In the genomic region with DNA sequence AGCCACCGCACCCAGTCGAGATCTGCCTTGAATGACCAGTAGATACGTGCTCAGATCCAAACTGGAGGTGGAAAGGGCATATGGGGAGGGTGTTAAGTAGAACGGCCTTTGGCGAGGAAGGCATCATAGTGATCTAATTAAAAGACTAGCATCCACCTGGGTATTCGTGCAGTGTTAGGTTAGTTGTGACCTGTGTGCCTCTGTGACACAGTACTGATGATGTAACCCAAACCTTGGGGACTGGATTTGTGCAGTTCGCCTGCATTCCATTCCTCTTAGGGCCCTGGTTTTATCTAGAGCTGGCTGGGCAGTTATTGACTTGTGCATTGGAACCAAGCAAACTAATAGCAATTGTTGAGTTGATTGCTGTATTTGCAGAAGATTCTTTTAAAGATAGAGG, we compare ENCODE assay signal across 29 cellular contexts. TPM values are rescaled to one million over a fixed set of nuclear protein-coding genes. Genes with fewer than 3 reads are reported as not detected.
DNase-seq lines count a peak whose midpoint lies in the region; ATAC-seq and TF ChIP-seq lines count a peak whose summit lies in the region.
"Had no signal": no experiment of that assay in that cellular context is flagged by ENCODE, and none has a peak within 500 bp of the region (broad histone marks: within the 10 kb centered on the region; RNA-seq: fewer than 3 reads in every experiment).

No MANE protein-coding gene starts in this region.

- H3K27me3 Mint-ChIP-seq in WTC11 (ENCODE audit: low read depth) (no peaks in the 10 kb centered on the region), progenitor cell of endocrine pancreas (no peaks in the 10 kb centered on the region)
- H3K27me3 Mint-ChIP-seq: activated CD4-positive, alpha-beta T cell treated with anti-CD3 and anti-CD28 coated beads, Interleukin-2, amount 10 ng/mL, durations not matched to agents 7 days and 5 days; activated naive CD4-positive, alpha-beta T cell treated with anti-CD3 and anti-CD28 coated beads, Interleukin-2, amount 10 ng/mL, durations not matched to agents 7 days and 5 days; stimulated activated naive CD8-positive, alpha-beta T cell treated with anti-CD3 and anti-CD28 coated beads, Interleukin-15, amount 100 ng/mL, for 72 hours had no signal

- H3K4me3 Mint-ChIP-seq in WTC11 (no peak overlapping the region), progenitor cell of endocrine pancreas (ENCODE audit: low read depth) (no peak overlapping the region)
- H3K4me3 Mint-ChIP-seq: activated CD4-positive, alpha-beta T cell treated with anti-CD3 and anti-CD28 coated beads, Interleukin-2, amount 10 ng/mL, durations not matched to agents 7 days and 5 days; activated naive CD4-positive, alpha-beta T cell treated with anti-CD3 and anti-CD28 coated beads, Interleukin-2, amount 10 ng/mL, durations not matched to agents 7 days and 5 days; activated T-cell treated with anti-CD3 and anti-CD28 coated beads, Interleukin-2, amount 50 U/mL, for 72 hours; stimulated activated naive CD8-positive, alpha-beta T cell treated with anti-CD3 and anti-CD28 coated beads, Interleukin-15, amount 100 ng/mL, for 72 hours; T-helper 2 cell treated with Interferon-gamma antibody and Interleukin-4, amounts not matched to agents 5 μg/mL and 100 μg/mL, for 36 hours had no signal

- peak; percentile 64 for DNase-seq in HuH-7 (ENCODE audit: low spot score)
- no peak for DNase-seq in WTC11 (ENCODE audit: low spot score)
- DNase-seq in islet precursor cell, result peak; percentile 67
- DNase-seq in progenitor cell of endocrine pancreas (ENCODE audit: low spot score, unreplicated experiment), result no peak
- DNase-seq in NOMO-1 (lab: John Stamatoyannopoulos, UW; ENCODE audit: unreplicated experiment in 2 of 2), result no peak
- DNase-seq in activated naive CD4-positive, alpha-beta T cell treated with Interleukin-2 at 50 U/mL for 16 hours, result no peak
- DNase-seq in stimulated activated CD4-positive, alpha-beta T cell treated with anti-CD3 and anti-CD28 coated beads, Interleukin-1b, Interleukin-23, amount 100 ng/mL, for 48 hours, result no peak
- DNase-seq: activated CD4-positive, alpha-beta T cell treated with anti-CD3 and anti-CD28 coated beads, Interleukin-2, amount 10 ng/mL, durations not matched to agents 7 days and 5 days; activated naive CD4-positive, alpha-beta T cell treated with anti-CD3 and anti-CD28 coated beads, Interleukin-2, amount 10 ng/mL, durations not matched to agents 7 days and 5 days; activated T-cell treated with anti-CD3 and anti-CD28 coated beads, Interleukin-2, amount 50 U/mL, for 72 hours; amniotic stem cell; effector memory CD4-positive, alpha-beta T cell; esophagus squamous epithelium; foreskin melanocyte; GDM1; GOT3; IMR-90; left lung; NCI-H1048; NCI-H2029; NCI-H2227 treated with DMSO at 0.1 percent for 48 hours; NCI-H526 treated with DMSO at 0.1 percent for 48 hours; nucleus accumbens; small intestine; stimulated activated CD8-positive, alpha-beta memory T cell treated with anti-CD3 and anti-CD28 coated beads, Interleukin-4, amount 100 ng/mL, for 48 hours; stimulated activated naive CD8-positive, alpha-beta T cell treated with anti-CD3 and anti-CD28 coated beads, Interleukin-15, amount 100 ng/mL, for 72 hours; tibial artery had no signal

- POLR2A ChIA-PET in WTC11 (lab: Charles Lee), result interaction anchor here (1.4 kb wide), 1 partner anchor 48 kb away, joined by 3 read pairs; a partner anchor contains a TSS

- ATAC-seq in WTC11, result no peak
- ATAC-seq: activated T-cell treated with anti-CD3 and anti-CD28 coated beads, Interleukin-2, amount 50 U/mL, for 72 hours; left lung; stimulated activated naive CD8-positive, alpha-beta T cell treated with anti-CD3 and anti-CD28 coated beads, Interleukin-15, amount 100 ng/mL, for 72 hours had no signal

- no peaks in the 10 kb centered on the region for H3K36me3 Mint-ChIP-seq in WTC11
- peaks cover 3% of the 10 kb centered on the region for H3K36me3 Mint-ChIP-seq in progenitor cell of endocrine pancreas (ENCODE audit: insufficient read depth)
- H3K36me3 Mint-ChIP-seq: activated naive CD4-positive, alpha-beta T cell treated with anti-CD3 and anti-CD28 coated beads, Interleukin-2, amount 10 ng/mL, durations not matched to agents 7 days and 5 days had no signal

- H3K4me1 Mint-ChIP-seq in WTC11 (peaks cover 4% of the 10 kb centered on the region), progenitor cell of endocrine pancreas (ENCODE audit: low read depth) (peaks cover 17% of the 10 kb centered on the region)

- H3K9me3 Mint-ChIP-seq in WTC11 (peaks cover 5% of the 10 kb centered on the region; the same call in 1 of the 2 replicates), progenitor cell of endocrine pancreas (ENCODE audit: low read depth) (no peaks in the 10 kb centered on the region)
- H3K9me3 Mint-ChIP-seq: activated CD4-positive, alpha-beta T cell treated with anti-CD3 and anti-CD28 coated beads, Interleukin-2, amount 10 ng/mL, durations not matched to agents 7 days and 5 days; activated naive CD4-positive, alpha-beta T cell treated with anti-CD3 and anti-CD28 coated beads, Interleukin-2, amount 10 ng/mL, durations not matched to agents 7 days and 5 days; activated T-cell treated with anti-CD3 and anti-CD28 coated beads, Interleukin-2, amount 50 U/mL, for 72 hours; stimulated activated naive CD8-positive, alpha-beta T cell treated with anti-CD3 and anti-CD28 coated beads, Interleukin-15, amount 100 ng/mL, for 72 hours; T-helper 2 cell treated with Interferon-gamma antibody and Interleukin-4, amounts not matched to agents 5 μg/mL and 100 μg/mL, for 36 hours had no signal

- TF ChIP-seq CTCF in WTC11 (IDR thresholded peaks at IDR 0.05) (no peak), progenitor cell of endocrine pancreas (IDR thresholded peaks at IDR 0.05; ENCODE audit: unreplicated experiment) (no peak)

- CTCF ChIA-PET in WTC11 (lab: Charles Lee), result no interaction called here

- H3K27ac Mint-ChIP-seq in WTC11 (peak overlapping the region; percentile 45; the same call in 1 of the 2 replicates), progenitor cell of endocrine pancreas (peak overlapping the region; percentile 90)
- H3K27ac Mint-ChIP-seq: activated CD4-positive, alpha-beta T cell treated with anti-CD3 and anti-CD28 coated beads, Interleukin-2, amount 10 ng/mL, durations not matched to agents 7 days and 5 days; activated naive CD4-positive, alpha-beta T cell treated with anti-CD3 and anti-CD28 coated beads, Interleukin-2, amount 10 ng/mL, durations not matched to agents 7 days and 5 days; activated T-cell treated with anti-CD3 and anti-CD28 coated beads, Interleukin-2, amount 50 U/mL, for 72 hours; T-helper 2 cell treated with Interferon-gamma antibody and Interleukin-4, amounts not matched to agents 5 μg/mL and 100 μg/mL, for 36 hours had no signal

TF ChIP-seq in WTC11, 78 proteins besides CTCF, POLR2A, EP300 and RAD21:
- TF ChIP-seq CREB1 (CRISPR knock-in tag; IDR thresholded peaks at IDR 0.05) (no peak), GABPB1 (CRISPR knock-in tag; IDR thresholded peaks at IDR 0.05) (peak; percentile 68)

RNA-seq across cellular contexts. Expression of a gene that starts 47.9 kb away (rescaled TPM):
- 7.7 to 11.4 TPM (median 10.2 TPM) in 3 replicates for total RNA-seq in WTC11 (2021)
- 19.3 and 20.1 TPM in 2 replicates for total RNA-seq in progenitor cell of endocrine pancreas

RNA-seq across cellular contexts. Expression of a gene that starts 59.4 kb away (rescaled TPM):
- total RNA-seq in WTC11 (2021), result 0.18 TPM in 1 of 3 replicates, not detected in the others
- not detected in 2 replicates for total RNA-seq in progenitor cell of endocrine pancreas
- total RNA-seq: activated CD4-positive, alpha-beta T cell treated with anti-CD3 and anti-CD28 coated beads, Interleukin-2, amount 10 ng/mL, durations not matched to agents 7 days and 5 days; activated T-cell treated with anti-CD3 and anti-CD28 coated beads, Interleukin-2, amount 50 U/mL, for 72 hours; esophagus squamous epithelium; IMR-90; mesenteric fat pad had no signal

Comparison
In these comparisons a context has a peak if more than half of its experiments do, and no peak if none do; other contexts are left out.
1. DNase-seq: peak in HuH-7 (single experiment) and islet precursor cell (single experiment); none in WTC11 (single experiment), progenitor cell of endocrine pancreas (single experiment), NOMO-1 (0 of 2), activated naive CD4-positive, alpha-beta T cell treated with Interleukin-2 at 50 U/mL for 16 hours (single experiment) and stimulated activated CD4-positive, alpha-beta T cell treated with anti-CD3 and anti-CD28 coated beads, Interleukin-1b, Interleukin-23, amount 100 ng/mL, for 48 hours (single experiment).